Comparison of ENCODE assay signal across 11 cellular contexts in the genomic region with DNA sequence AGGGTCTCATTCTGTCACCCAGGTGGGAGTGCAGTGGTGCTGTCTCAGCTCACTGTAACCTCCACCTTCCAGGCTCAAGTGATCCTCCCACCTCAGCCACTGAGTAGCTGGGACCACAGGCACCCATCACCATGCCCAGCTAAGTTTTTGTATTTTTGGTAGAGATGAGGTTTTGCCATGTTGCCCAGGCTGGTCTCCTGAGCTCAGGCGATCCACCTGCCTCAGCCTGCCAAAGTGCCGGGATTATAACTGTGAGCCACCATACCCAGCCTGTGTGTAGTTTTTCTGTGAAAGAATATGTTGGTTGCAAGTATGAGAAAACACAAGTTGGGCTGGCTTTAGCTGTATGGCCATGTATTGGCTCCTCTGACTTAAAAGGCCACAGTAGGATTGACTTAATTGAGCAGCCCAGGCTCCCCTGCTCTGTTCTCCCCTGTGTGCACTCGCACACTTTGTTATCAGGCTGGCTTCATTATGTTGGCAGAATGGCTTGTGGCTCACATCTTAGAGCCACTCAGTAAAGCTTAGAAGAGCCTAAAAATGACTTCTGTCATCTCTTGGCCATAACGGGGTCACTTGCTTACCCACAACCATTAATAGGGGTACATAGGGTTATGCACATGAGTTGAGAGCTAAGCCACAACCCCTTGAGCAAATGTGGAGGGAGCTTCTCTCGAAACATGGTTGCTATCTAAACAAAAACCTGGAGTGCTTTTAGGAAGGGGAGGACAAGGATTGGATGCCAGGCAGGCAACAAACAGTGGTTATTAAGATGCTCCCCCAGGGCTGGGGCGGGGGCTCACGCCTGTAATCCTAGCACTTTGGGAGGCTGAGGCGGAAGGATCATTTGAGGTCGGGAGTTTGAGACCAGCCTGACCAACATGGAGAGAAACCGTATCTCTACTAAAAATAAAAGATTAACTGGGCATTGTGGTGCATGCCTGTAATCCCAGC. TPM values are rescaled to one million over a fixed set of nuclear protein-coding genes. Genes with fewer than 3 reads are reported as not detected.
A peak's percentile ranks its signal among the peaks of the same experiment; 100 is the strongest.
DNase-seq lines count a peak whose midpoint lies in the region; ATAC-seq, FAIRE-seq and TF ChIP-seq lines count a peak whose summit lies in the region.
"Had no signal": no experiment of that assay in that cellular context is flagged by ENCODE, and none has a peak within 500 bp of the region (broad histone marks: within the 10 kb centered on the region; RNA-seq: fewer than 3 reads in every experiment).

No MANE protein-coding gene starts in this region.

- intact Hi-C loops in psoas muscle (cut with DNase I) (loop anchor here in 1 of 2 donors (10.0 kb wide), 1 partner anchor 213 kb away; a partner anchor contains a TSS), Caco-2 (cut with micrococcal nuclease; ENCODE audit: unreplicated experiment) (no loop called here)

- H3K4me3 Mint-ChIP-seq in endothelial cell (ENCODE audit: unreplicated experiment) (peak overlapping the region; percentile 37), Caco-2 (ENCODE audit: unreplicated experiment) (no peak overlapping the region)
- H3K4me3 Mint-ChIP-seq: nephron progenitor cell had no signal

- H3K27me3 Mint-ChIP-seq in endothelial cell (ENCODE audit: unreplicated experiment) (peaks cover 15% of the 10 kb centered on the region), Caco-2 (ENCODE audit: insufficient read depth, unreplicated experiment) (no peaks in the 10 kb centered on the region)

- no peak for FAIRE-seq in GM12891 (lab: Jason Lieb, UNC)
- FAIRE-seq: colon had no signal

- CTCF ChIA-PET in Caco-2 (lab: Charles Lee), result no interaction called here

- H3K27ac Mint-ChIP-seq in endothelial cell (ENCODE audit: unreplicated experiment) (peak overlapping the region; percentile 52), Caco-2 (ENCODE audit: unreplicated experiment) (no peak overlapping the region)

- TF ChIP-seq CTCF in endothelial cell (IDR thresholded peaks at IDR 0.05; ENCODE audit: unreplicated experiment), result no peak
- TF ChIP-seq CTCF in psoas muscle (IDR thresholded peaks at IDR 0.05), result no peak
- TF ChIP-seq CTCF in Caco-2 (IDR thresholded peaks at IDR 0.05; ENCODE audit: insufficient read depth in 1 of 2, low read depth in 1 of 2, low read length in 1 of 2, severe bottlenecking in 1 of 2, unreplicated experiment in 1 of 2), result no peak

- TF ChIP-seq POLR2A in GM12891 (IDR thresholded peaks at IDR 0.05; ENCODE audit: low read depth, low read length), result no peak

- H3K9me3 ChIP-seq in SK-N-MC (ENCODE audit: low read depth, low read length), result no peaks in the 10 kb centered on the region
- H3K9me3 ChIP-seq in psoas muscle, result no peaks in the 10 kb centered on the region
- H3K9me3 ChIP-seq in Caco-2, result no peaks in the 10 kb centered on the region

- 58 to 72% (median 60%) methylated on average over 10 of the region's 10 CpGs for WGBS in psoas muscle, 3 donors

- DNase-seq in GM12891 (ENCODE audit: insufficient read length, low spot score) (no peak), SK-N-MC (ENCODE audit: low read depth, low spot score) (no peak), endothelial cell (ENCODE audit: low spot score) (no peak), psoas muscle (no peak), Caco-2 (no peak)
- no peak for DNase-seq in activated effector memory CD4-positive, alpha-beta T cell treated with anti-CD3 and anti-CD28 coated beads, Interleukin-2, amount 50 U/mL, for 16 hours
- DNase-seq in stimulated activated naive CD4-positive, alpha-beta T cell treated with Interleukin-2 at 50 U/mL for 16 hours (lab: John Stamatoyannopoulos, UW), result no peak
- DNase-seq: activated CD4-positive, alpha-beta T cell treated with anti-CD3 and anti-CD28 coated beads, Interleukin-2, amount 50 U/mL, for 48 hours; NCI-H1694 treated with DMSO at 0.1 percent for 48 hours; nephron progenitor cell had no signal

- no peak for ATAC-seq in psoas muscle

- peak overlapping the region; percentile 53 for H3K27ac ChIP-seq in SK-N-MC
- H3K27ac ChIP-seq in psoas muscle, result peak overlapping the region; percentile 53

- H3K9me3 Mint-ChIP-seq in endothelial cell (ENCODE audit: unreplicated experiment) (no peaks in the 10 kb centered on the region), Caco-2 (ENCODE audit: unreplicated experiment) (no peaks in the 10 kb centered on the region)
- H3K9me3 Mint-ChIP-seq: nephron progenitor cell had no signal

- no TSS peak for BruUV-seq in Caco-2 (replicated peaks; lab: Mats Ljungman, UMichigan)

- peak overlapping the region; percentile 1 for H3K9ac ChIP-seq in SK-N-MC (ENCODE audit: insufficient read length)

- H3K36me3 ChIP-seq in SK-N-MC (ENCODE audit: insufficient read depth, low read length) (peaks cover 98% of the 10 kb centered on the region), psoas muscle (ENCODE audit: insufficient read depth in 1 of 2, low read depth in 1 of 2) (peaks cover 2 to 26% of the 10 kb centered on the region in 2 donors), Caco-2 (ENCODE audit: control insufficient read depth, insufficient read depth, low read length) (peaks cover 4% of the 10 kb centered on the region)

- H3K4me1 ChIP-seq in psoas muscle (peaks cover 86% of the 10 kb centered on the region), Caco-2 (peaks cover 19% of the 10 kb centered on the region)

- H3K36me3 Mint-ChIP-seq in endothelial cell (ENCODE audit: low read depth, unreplicated experiment) (peaks cover 41% of the 10 kb centered on the region), Caco-2 (ENCODE audit: insufficient read depth, unreplicated experiment) (peaks cover 81% of the 10 kb centered on the region)

- POLR2A ChIA-PET in Caco-2 (lab: Charles Lee), result no interaction called here

- peaks cover 44% of the 10 kb centered on the region for H3K4me1 Mint-ChIP-seq in endothelial cell (ENCODE audit: unreplicated experiment)
- H3K4me1 Mint-ChIP-seq in Caco-2 (ENCODE audit: low read depth, unreplicated experiment), result peaks cover 10% of the 10 kb centered on the region

- H3K4me3 ChIP-seq in SK-N-MC (no peak overlapping the region), psoas muscle (peak overlapping the region; percentile 7), Caco-2 (ENCODE audit: low read depth, low read length) (no peak overlapping the region)

- H3K27me3 ChIP-seq in psoas muscle (ENCODE audit: insufficient read depth in 3 of 3, low read length in 2 of 3), result no peaks in the 10 kb centered on the region
- no peaks in the 10 kb centered on the region for H3K27me3 ChIP-seq in Caco-2 (replicated peaks; ENCODE audit: control insufficient read depth, insufficient read depth, low read length)

TF ChIP-seq in GM12891, 5 proteins besides CTCF, POLR2A, EP300 and RAD21:
- TF ChIP-seq POLR2AphosphoS5 (IDR thresholded peaks at IDR 0.05; ENCODE audit: low read depth, low read length) (peak; percentile 39; the same call in 1 of the 2 replicates), POU2F2 (IDR thresholded peaks at IDR 0.05; ENCODE audit: low read depth, low read length) (no peak)

RNA-seq across cellular contexts. Expression of a gene that starts 6.1 kb away (rescaled TPM):
- 14.5 TPM for polyA plus RNA-seq in GM12891 (2012; ENCODE audit: low read depth, missing spikeins)
- total RNA-seq in endothelial cell (ENCODE audit: unreplicated experiment), result 86.0 TPM
- total RNA-seq in psoas muscle, result 10 to 100 TPM; 54.5 to 80.0 (median 73.5) TPM
- 10 to 100 TPM; 15.1 to 44.5 (median 18.2) TPM for polyA plus RNA-seq in psoas muscle
- 42.9 and 47.1 TPM in 2 replicates for total RNA-seq in Caco-2 (2022)
